ENCODE assay signal across 8 cellular contexts in genomic region chrX:48896611-48897011, GRCh38. TPM values are rescaled to one million over a fixed set of nuclear protein-coding genes. Genes with fewer than 3 reads are reported as not detected.
DNase-seq lines count a peak whose midpoint lies in the region; ATAC-seq, FAIRE-seq and TF ChIP-seq lines count a peak whose summit lies in the region.

No MANE protein-coding gene starts in this region.

- CTCF ChIA-PET in AG04450 (lab: Charles Lee), result no interaction called here
- CTCF ChIA-PET in HEK293 (lab: Yijun Ruan, JAX), result interaction anchor here (0.6 to 1.4 kb wide), 2 partner anchors 10 to 297 kb away, joined by 3 to 4 read pairs; no protein-coding TSS in a partner anchor

- DNase-seq in AG04450 (ENCODE audit: low read depth, low spot score) (no peak), kidney (peak; percentile 40), ACHN (no peak)
- no peak for DNase-seq in activated naive CD8-positive, alpha-beta T cell treated with anti-CD3 and anti-CD28 coated beads, Interleukin-2, amount 10 ng/mL, durations not matched to agents 7 days and 5 days

- peak overlapping the region; percentile 80 for H3K4me3 ChIP-seq in AG04450 (ENCODE audit: low read depth, low read length)
- H3K4me3 ChIP-seq in HEK293 (ENCODE audit: low read depth, low read length), result peak overlapping the region; percentile 79
- peak overlapping the region; percentile 87 to 91 for H3K4me3 ChIP-seq in kidney (ENCODE audit: low read length in 2 of 2)
- H3K4me3 ChIP-seq in thymus (ENCODE audit: low read length), result peak overlapping the region; percentile 67

- ATAC-seq in activated naive CD8-positive, alpha-beta T cell treated with anti-CD3 and anti-CD28 coated beads, Interleukin-2, amount 10 ng/mL, durations not matched to agents 7 days and 5 days (ENCODE audit: low read depth), result no peak
- ATAC-seq in HG03135 (IDR thresholded peaks at IDR 0.05; ENCODE audit: unreplicated experiment), result no peak
- no peak for ATAC-seq in HG03342 (IDR thresholded peaks at IDR 0.05; ENCODE audit: unreplicated experiment)

- H3K4me1 ChIP-seq in HEK293 (ENCODE audit: control insufficient read depth, insufficient read depth, low read length), result no peaks in the 10 kb centered on the region
- H3K4me1 ChIP-seq in kidney (ENCODE audit: control insufficient read depth in 1 of 2, insufficient read depth in 1 of 2, low read depth in 1 of 2, low read length in 2 of 2), result peaks cover 4 to 11% of the 10 kb centered on the region in 2 donors
- H3K4me1 ChIP-seq in thymus (ENCODE audit: control insufficient read depth, insufficient read depth, low read length), result peaks cover 7% of the 10 kb centered on the region

- H3K9me3 Mint-ChIP-seq in activated naive CD8-positive, alpha-beta T cell treated with anti-CD3 and anti-CD28 coated beads, Interleukin-2, amount 10 ng/mL, durations not matched to agents 7 days and 5 days, result no peaks in the 10 kb centered on the region

- peak overlapping the region; percentile 100 for H3K27ac Mint-ChIP-seq in activated naive CD8-positive, alpha-beta T cell treated with anti-CD3 and anti-CD28 coated beads, Interleukin-2, amount 10 ng/mL, durations not matched to agents 7 days and 5 days

- no peak for FAIRE-seq in kidney (lab: Jason Lieb, UNC)

- H3K27me3 ChIP-seq in AG04450 (ENCODE audit: control insufficient read depth, insufficient read depth, low read length) (no peaks in the 10 kb centered on the region), thymus (ENCODE audit: control insufficient read depth, insufficient read depth) (no peaks in the 10 kb centered on the region)

- H3K27me3 Mint-ChIP-seq in activated naive CD8-positive, alpha-beta T cell treated with anti-CD3 and anti-CD28 coated beads, Interleukin-2, amount 10 ng/mL, durations not matched to agents 7 days and 5 days, result no peaks in the 10 kb centered on the region

- POLR2A ChIA-PET in AG04450 (lab: Yijun Ruan, JAX) (interaction anchor here (1.4 kb wide), 1 partner anchor 147 kb away, joined by 8 read pairs; the partner anchor contains the start of gene TFE3), HEK293 (lab: Yijun Ruan, JAX) (interaction anchor here (0.5 to 3.2 kb wide), 7 partner anchors 10 to 95 kb away, joined by 3 to 21 read pairs (median 4); partner anchors contain the start of genes HDAC6 and SLC35A2)
- POLR2A ChIA-PET in activated naive CD8-positive, alpha-beta T cell treated with anti-CD3 and anti-CD28 coated beads, Interleukin-2, amount 10 ng/mL, durations not matched to agents 7 days and 5 days (lab: Charles Lee), result interaction anchor here (1.2 to 1.9 kb wide), 3 partner anchors 61 to 427 kb away, joined by 3 to 4 read pairs (median 4); partner anchors contain the start of genes SLC38A5 and TBC1D25

- in situ Hi-C loops in ACHN (cut with HindIII; ENCODE audit: low pct_ligation_motif_present, low pct_unique_long_range_greater_than_20kb, low sequenced_read_pairs), result no loop called here

- peaks cover 8% of the 10 kb centered on the region for H3K4me1 Mint-ChIP-seq in activated naive CD8-positive, alpha-beta T cell treated with anti-CD3 and anti-CD28 coated beads, Interleukin-2, amount 10 ng/mL, durations not matched to agents 7 days and 5 days

- peak overlapping the region; percentile 99 for H3K4me3 Mint-ChIP-seq in activated naive CD8-positive, alpha-beta T cell treated with anti-CD3 and anti-CD28 coated beads, Interleukin-2, amount 10 ng/mL, durations not matched to agents 7 days and 5 days

- intact Hi-C loops in kidney (cut with DNase I), result no loop called here

- 64% methylated on average over 9 of the region's 9 CpGs for WGBS in thymus

- TF ChIP-seq CTCF in AG04450 (IDR thresholded peaks at IDR 0.05; ENCODE audit: low read depth, low read length) (no peak), HEK293 (tag by site-specific recombination; IDR thresholded peaks at IDR 0.05) (no peak), kidney (IDR thresholded peaks at IDR 0.05; ENCODE audit: borderline replicate concordance, extremely low read depth, insufficient read depth) (no peak)

- peak overlapping the region; percentile 91 for H3K27ac ChIP-seq in AG04450 (ENCODE audit: low read depth, low read length)
- 0 out of 2 replicates have a peak overlapping the region, but pooled peaks have one; percentile 91 for H3K27ac ChIP-seq in HEK293 (ENCODE audit: extremely low read depth, low read depth, low read length)
- peak overlapping the region in 1 of 2 donors; percentile 97 for H3K27ac ChIP-seq in kidney (ENCODE audit: low read depth in 2 of 2, low read length in 2 of 2)
- no peak overlapping the region for H3K27ac ChIP-seq in thymus (ENCODE audit: low read depth)

- peak overlapping the region; percentile 69 to 96 for H3K9ac ChIP-seq in kidney (ENCODE audit: low read length in 2 of 2)

- H3K36me3 ChIP-seq in HEK293 (ENCODE audit: control insufficient read depth in 2 of 2, insufficient read depth in 1 of 2, low read length in 2 of 2), result peaks cover 24 to 50% of the 10 kb centered on the region in 2 experiments
- peaks cover 3 to 9% of the 10 kb centered on the region in 2 donors for H3K36me3 ChIP-seq in kidney (ENCODE audit: control insufficient read depth in 1 of 2, insufficient read depth in 2 of 2, low read length in 2 of 2)
- H3K36me3 ChIP-seq in thymus (ENCODE audit: control insufficient read depth, insufficient read depth), result peaks cover 21% of the 10 kb centered on the region

- H3K9me3 ChIP-seq in AG04450 (ENCODE audit: control insufficient read depth, insufficient read depth, low read length) (no peaks in the 10 kb centered on the region; the same call in 1 of the 2 replicates), HEK293 (ENCODE audit: control insufficient read depth, insufficient read depth, low read depth, low read length) (no peaks in the 10 kb centered on the region), kidney (ENCODE audit: control insufficient read depth in 1 of 2, low read length in 2 of 2) (no peaks in the 10 kb centered on the region), thymus (ENCODE audit: control insufficient read depth) (no peaks in the 10 kb centered on the region)

- peaks cover 4% of the 10 kb centered on the region for H3K36me3 Mint-ChIP-seq in activated naive CD8-positive, alpha-beta T cell treated with anti-CD3 and anti-CD28 coated beads, Interleukin-2, amount 10 ng/mL, durations not matched to agents 7 days and 5 days

TF ChIP-seq in HEK293, 187 proteins besides CTCF, POLR2A, EP300 and RAD21:
- TF ChIP-seq ZNF600 (tag by site-specific recombination; IDR thresholded peaks at IDR 0.05), result no peak
- TF ChIP-seq ZNF324 (tag by site-specific recombination; IDR thresholded peaks at IDR 0.05), result no peak
- TF ChIP-seq HOXA7 (CRISPR knock-in tag; IDR thresholded peaks at IDR 0.05; ENCODE audit: borderline replicate concordance), result no peak
- TF ChIP-seq ZNF768 (tag by site-specific recombination; IDR thresholded peaks at IDR 0.05), result no peak
- TF ChIP-seq, protein P1, sequence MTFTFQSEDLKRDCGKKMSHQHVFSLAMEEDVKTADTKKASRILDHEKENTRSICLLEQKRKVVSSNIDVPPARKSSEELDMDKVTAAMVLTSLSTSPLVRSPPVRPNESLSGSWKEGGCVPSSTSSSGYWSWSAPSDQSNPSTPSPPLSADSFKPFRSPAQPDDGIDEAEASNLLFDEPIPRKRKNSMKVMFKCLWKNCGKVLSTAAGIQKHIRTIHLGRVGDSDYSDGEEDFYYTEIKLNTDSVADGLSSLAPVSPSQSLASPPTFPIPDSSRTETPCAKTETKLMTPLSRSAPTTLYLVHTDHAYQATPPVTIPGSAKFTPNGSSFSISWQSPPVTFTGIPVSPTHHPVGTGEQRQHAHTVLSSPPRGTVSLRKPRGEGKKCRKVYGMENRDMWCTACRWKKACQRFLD (tag by site-specific recombination; IDR thresholded peaks at IDR 0.05), result no peak
- TF ChIP-seq ZNF792 (tag by site-specific recombination; IDR thresholded peaks at IDR 0.05), result no peak

RNA-seq across cellular contexts. Expression of gene TIMM17B, which starts 1.0 kb away (rescaled TPM):
- polyA plus RNA-seq in AG04450 (2011; rRNA removed), result 31.2 and 42.1 TPM in 2 replicates
- 16.7 and 24.2 TPM in 2 replicates for polyA minus RNA-seq in AG04450 (2011; rRNA and poly(A)+ RNA removed)
- total RNA-seq in activated naive CD8-positive, alpha-beta T cell treated with anti-CD3 and anti-CD28 coated beads, Interleukin-2, amount 10 ng/mL, durations not matched to agents 7 days and 5 days, result 10 to 100 TPM; 39.2 to 44.5 TPM
- 44.8 TPM for total RNA-seq in kidney
- polyA plus RNA-seq in kidney (ENCODE audit: insufficient read depth, low read depth, low replicate concordance), result 109 TPM
- 52.3 TPM for polyA plus RNA-seq in thymus

RNA-seq across cellular contexts. Expression of gene PQBP1, which starts 1.1 kb away (rescaled TPM):
- polyA plus RNA-seq in AG04450 (2011; rRNA removed) (49.5 and 69.3 TPM in 2 replicates), kidney (ENCODE audit: insufficient read depth, low read depth, low replicate concordance) (93.4 TPM), thymus (86.0 TPM)
- 47.7 and 65.9 TPM in 2 replicates for polyA minus RNA-seq in AG04450 (2011; rRNA and poly(A)+ RNA removed)
- total RNA-seq in activated naive CD8-positive, alpha-beta T cell treated with anti-CD3 and anti-CD28 coated beads, Interleukin-2, amount 10 ng/mL, durations not matched to agents 7 days and 5 days, result 10 to 100 TPM; 58.2 to 61.0 TPM
- 61.3 TPM for total RNA-seq in kidney

RNA-seq across cellular contexts. Expression of gene SLC35A2, which starts 14.8 kb away (rescaled TPM):
- polyA plus RNA-seq in AG04450 (2011; rRNA removed) (39.2 and 47.5 TPM in 2 replicates), kidney (ENCODE audit: insufficient read depth, low read depth, low replicate concordance) (29.3 TPM), thymus (13.3 TPM)
- polyA minus RNA-seq in AG04450 (2011; rRNA and poly(A)+ RNA removed), result 39.5 and 51.0 TPM in 2 replicates
- 10 to 100 TPM; 12.7 to 14.1 TPM for total RNA-seq in activated naive CD8-positive, alpha-beta T cell treated with anti-CD3 and anti-CD28 coated beads, Interleukin-2, amount 10 ng/mL, durations not matched to agents 7 days and 5 days
- 34.2 TPM for total RNA-seq in kidney

RNA-seq across cellular contexts. Expression of gene PIM2, which starts 22.2 kb away (rescaled TPM):
- polyA plus RNA-seq in AG04450 (2011; rRNA removed), result 3.8 TPM in 2 replicates
- 4.5 and 7.9 TPM in 2 replicates for polyA minus RNA-seq in AG04450 (2011; rRNA and poly(A)+ RNA removed)
- 10 to 100 TPM; 63.1 to 63.2 TPM for total RNA-seq in activated naive CD8-positive, alpha-beta T cell treated with anti-CD3 and anti-CD28 coated beads, Interleukin-2, amount 10 ng/mL, durations not matched to agents 7 days and 5 days
- 29.6 TPM for total RNA-seq in kidney
- polyA plus RNA-seq in kidney (ENCODE audit: insufficient read depth, low read depth, low replicate concordance), result 8.7 TPM
- 75.4 TPM for polyA plus RNA-seq in thymus
